ENCODE assay signal across 22 cellular contexts in the genomic region with DNA sequence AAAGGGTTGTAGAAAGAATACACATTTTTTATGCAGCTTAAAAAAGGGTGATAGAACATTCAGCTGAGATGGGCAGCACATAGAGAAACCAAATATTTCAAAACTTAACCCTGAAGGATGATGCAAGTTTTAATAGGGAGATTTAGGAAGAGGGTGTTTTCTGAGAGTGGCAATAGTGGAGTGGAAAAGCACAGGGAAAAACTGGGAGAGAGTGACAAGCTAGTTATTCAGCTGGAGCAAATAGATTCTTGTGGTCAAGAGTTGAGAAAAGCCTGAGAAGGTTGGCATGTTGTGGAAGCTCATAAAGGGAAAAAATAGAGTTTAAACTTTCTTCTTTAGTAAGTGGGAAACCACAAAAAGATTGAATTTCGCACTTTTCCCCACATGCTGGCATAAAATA.
"Had no signal": no experiment of that assay in that cellular context is flagged by ENCODE, and none has a peak within 500 bp of the region (broad histone marks: within the 10 kb centered on the region; RNA-seq: fewer than 3 reads in every experiment).

No MANE protein-coding gene starts in this region.

- ATAC-seq: activated CD8-positive, alpha-beta T cell treated with anti-CD3 and anti-CD28 coated beads, Interleukin-2, amount 10 ng/mL, durations not matched to agents 7 days and 5 days; esophagus mucosa; left ventricle myocardium superior; natural killer cell treated with Interleukin-12 subunit alpha and Interleukin-12 subunit beta and Interleukin-15 and Interleukin-18, amount 100 ng/mL, for 72 hours; right cardiac atrium; upper lobe of right lung had no signal

- H3K27ac Mint-ChIP-seq: activated CD4-positive, alpha-beta T cell treated with anti-CD3 and anti-CD28 coated beads, Interleukin-2, amount 10 ng/mL, durations not matched to agents 24 days and 14 days; activated CD8-positive, alpha-beta T cell treated with anti-CD3 and anti-CD28 coated beads, Interleukin-2, amount 10 ng/mL, durations not matched to agents 7 days and 5 days; natural killer cell treated with Interleukin-12 subunit alpha and Interleukin-12 subunit beta and Interleukin-15 and Interleukin-18, amount 100 ng/mL, for 72 hours; progenitor cell of endocrine pancreas; T-helper 2 cell treated with Interferon-gamma antibody and Interleukin-4, amounts not matched to agents 5 μg/mL and 100 μg/mL, for 36 hours had no signal

- H3K4me1 ChIP-seq: ascending aorta, stomach, upper lobe of right lung had no signal

- H3K4me3 Mint-ChIP-seq: activated CD4-positive, alpha-beta T cell treated with anti-CD3 and anti-CD28 coated beads, Interleukin-2, amount 10 ng/mL, durations not matched to agents 24 days and 14 days; activated CD8-positive, alpha-beta T cell treated with anti-CD3 and anti-CD28 coated beads, Interleukin-2, amount 10 ng/mL, durations not matched to agents 7 days and 5 days; natural killer cell treated with Interleukin-12 subunit alpha and Interleukin-12 subunit beta and Interleukin-15 and Interleukin-18, amount 100 ng/mL, for 72 hours; T-helper 2 cell treated with Interferon-gamma antibody and Interleukin-4, amounts not matched to agents 5 μg/mL and 100 μg/mL, for 36 hours had no signal

- H3K36me3 ChIP-seq: ascending aorta, stomach, thoracic aorta, upper lobe of right lung had no signal

- H3K9me3 ChIP-seq: ascending aorta, stomach, thoracic aorta, upper lobe of right lung had no signal

- DNase-seq: activated CD4-positive, alpha-beta T cell treated with anti-CD3 and anti-CD28 coated beads, Interleukin-2, amount 10 ng/mL, durations not matched to agents 24 days and 14 days; activated CD4-positive, CD25-positive, alpha-beta regulatory T cell; activated CD8-positive, alpha-beta memory T cell treated with anti-CD3 and anti-CD28 coated beads, Interleukin-2, amount 50 U/mL, for 4 hours; activated CD8-positive, alpha-beta T cell treated with anti-CD3 and anti-CD28 coated beads, Interleukin-2, amount 10 ng/mL, durations not matched to agents 7 days and 5 days; activated effector memory CD4-positive, alpha-beta T cell treated with anti-CD3 and anti-CD28 coated beads, Interleukin-2, amount 50 U/mL, for 16 hours; activated T-cell treated with anti-CD3 and anti-CD28 coated beads, Interleukin-2, amount 50 U/mL, for 48 hours; hippocampal formation; left ventricle myocardium superior; mesenchymal stem cell; nucleus accumbens; right cardiac atrium; stomach; upper lobe of right lung had no signal

- FAIRE-seq: colon, endometrium, keratinocyte had no signal

- H3K27ac ChIP-seq: ascending aorta, stomach, thoracic aorta, upper lobe of right lung had no signal

- H3K4me3 ChIP-seq: ascending aorta, stomach, thoracic aorta, upper lobe of right lung had no signal

- H3K27me3 Mint-ChIP-seq: activated CD4-positive, alpha-beta T cell treated with anti-CD3 and anti-CD28 coated beads, Interleukin-2, amount 10 ng/mL, durations not matched to agents 24 days and 14 days; natural killer cell treated with Interleukin-12 subunit alpha and Interleukin-12 subunit beta and Interleukin-15 and Interleukin-18, amount 100 ng/mL, for 72 hours; progenitor cell of endocrine pancreas had no signal

- H3K9me3 Mint-ChIP-seq: activated CD4-positive, alpha-beta T cell treated with anti-CD3 and anti-CD28 coated beads, Interleukin-2, amount 10 ng/mL, durations not matched to agents 24 days and 14 days; T-helper 2 cell treated with Interferon-gamma antibody and Interleukin-4, amounts not matched to agents 5 μg/mL and 100 μg/mL, for 36 hours had no signal

- H3K4me1 Mint-ChIP-seq: activated CD4-positive, alpha-beta T cell treated with anti-CD3 and anti-CD28 coated beads, Interleukin-2, amount 10 ng/mL, durations not matched to agents 24 days and 14 days had no signal

- H3K27me3 ChIP-seq: ascending aorta, stomach, upper lobe of right lung had no signal
